In genomic region chr1:229631148-229631547, GRCh38 we compare ENCODE assay signal across 31 cellular contexts.
"Had no signal": no experiment of that assay in that cellular context is flagged by ENCODE, and none has a peak within 500 bp of the region (broad histone marks: within the 10 kb centered on the region; RNA-seq: fewer than 3 reads in every experiment).

No MANE protein-coding gene starts in this region.

- H3K27ac Mint-ChIP-seq: dendritic cell treated with granulocyte-macrophage colony-stimulating factor and Interleukin-4, amounts not matched to agents 40 ng/mL and 50 ng/mL, for 4 days; endodermal cell; mesothelial cell of epicardium; nephron; stimulated activated naive B cell treated with anti-CD40 and anti-IgM and Interleukin-4, amounts not matched to agents 10 μg/mL and 1 μg/mL and 100 μg/mL, for 72 hours; stimulated activated naive CD8-positive, alpha-beta T cell treated with anti-CD3 and anti-CD28 coated beads, Interleukin-15, Interleukin-2, amounts not matched to agents 100 ng/mL and 50 ng/mL, for 24 hours had no signal

- H3K9me3 Mint-ChIP-seq: dendritic cell treated with granulocyte-macrophage colony-stimulating factor and Interleukin-4, amounts not matched to agents 40 ng/mL and 50 ng/mL, for 4 days; endodermal cell; mesothelial cell of epicardium; naive B cell; nephron; stimulated activated naive B cell treated with anti-CD40 and anti-IgM and Interleukin-4, amounts not matched to agents 10 μg/mL and 1 μg/mL and 100 μg/mL, for 72 hours; stimulated activated naive CD8-positive, alpha-beta T cell treated with anti-CD3 and anti-CD28 coated beads, Interleukin-15, Interleukin-2, amounts not matched to agents 100 ng/mL and 50 ng/mL, for 24 hours had no signal

- ATAC-seq: heart right ventricle; left cardiac atrium; left lung; mucosa of descending colon; psoas muscle; right cardiac atrium; stimulated activated naive B cell treated with anti-CD40 and anti-IgM and Interleukin-4, amounts not matched to agents 10 μg/mL and 1 μg/mL and 100 μg/mL, for 72 hours had no signal

- H3K27me3 Mint-ChIP-seq: dendritic cell treated with granulocyte-macrophage colony-stimulating factor and Interleukin-4, amounts not matched to agents 40 ng/mL and 50 ng/mL, for 4 days; naive B cell; stimulated activated naive B cell treated with anti-CD40 and anti-IgM and Interleukin-4, amounts not matched to agents 10 μg/mL and 1 μg/mL and 100 μg/mL, for 72 hours; stimulated activated naive CD8-positive, alpha-beta T cell treated with anti-CD3 and anti-CD28 coated beads, Interleukin-15, Interleukin-2, amounts not matched to agents 100 ng/mL and 50 ng/mL, for 24 hours had no signal

- H3K4me1 ChIP-seq: colonic mucosa had no signal

- H3K4me3 ChIP-seq: colonic mucosa, esophagus muscularis mucosa, heart right ventricle, left lung, mucosa of descending colon, ovary, psoas muscle, sigmoid colon, skin epidermis, thoracic aorta, tibial nerve, upper lobe of left lung had no signal

- H3K36me3 ChIP-seq: ovary had no signal

- H3K27ac ChIP-seq: colonic mucosa, epithelial cell of prostate, esophagus muscularis mucosa, heart right ventricle, left lung, ovary, psoas muscle, sigmoid colon, skin epidermis, thoracic aorta, tibial nerve, upper lobe of left lung had no signal

- H3K27me3 ChIP-seq: colonic mucosa, esophagus muscularis mucosa, heart right ventricle, left lung, ovary, sigmoid colon, tibial nerve, upper lobe of left lung had no signal

- H3K9me3 ChIP-seq: colonic mucosa, esophagus muscularis mucosa, heart right ventricle, left lung, mucosa of descending colon, ovary, psoas muscle, sigmoid colon, thoracic aorta, tibial nerve, upper lobe of left lung had no signal

- H3K4me3 Mint-ChIP-seq: dendritic cell treated with granulocyte-macrophage colony-stimulating factor and Interleukin-4, amounts not matched to agents 40 ng/mL and 50 ng/mL, for 4 days; endodermal cell; mesothelial cell of epicardium; naive B cell; nephron; stimulated activated naive B cell treated with anti-CD40 and anti-IgM and Interleukin-4, amounts not matched to agents 10 μg/mL and 1 μg/mL and 100 μg/mL, for 72 hours; stimulated activated naive CD8-positive, alpha-beta T cell treated with anti-CD3 and anti-CD28 coated beads, Interleukin-15, Interleukin-2, amounts not matched to agents 100 ng/mL and 50 ng/mL, for 24 hours had no signal

- DNase-seq: colonic mucosa; effector CD8-positive, alpha-beta T cell; foreskin melanocyte; glutamatergic neuron; heart right ventricle; hippocampal formation; left cardiac atrium; left lung; mesenchymal stem cell; mucosa of descending colon; naive B cell; occipital lobe; ovary; posterior cingulate gyrus; psoas muscle; right cardiac atrium; sigmoid colon; stimulated activated CD4-positive, alpha-beta T cell treated with anti-CD3 and anti-CD28 coated beads, Interleukin-15, amount 100 ng/mL, for 24 hours; stimulated activated CD4-positive, alpha-beta T cell treated with anti-CD3 and anti-CD28 coated beads, Interleukin-2, amount 100 ng/mL, for 48 hours; stimulated activated naive B cell treated with anti-CD40 and anti-IgM and Interleukin-4, amounts not matched to agents 10 μg/mL and 1 μg/mL and 100 μg/mL, for 72 hours; upper lobe of left lung had no signal
